ENCODE assay signal across 8 cellular contexts in genomic region chr19:50384685-50385535, GRCh38. TPM values are rescaled to one million over a fixed set of nuclear protein-coding genes. Genes with fewer than 3 reads are reported as not detected.
A peak's percentile ranks its signal among the peaks of the same experiment; 100 is the strongest.
DNase-seq lines count a peak whose midpoint lies in the region; TF ChIP-seq lines count a peak whose summit lies in the region.

No MANE protein-coding gene starts in this region.

- H3K27ac Mint-ChIP-seq in activated CD4-positive, alpha-beta T cell treated with anti-CD3 and anti-CD28 coated beads, Interleukin-2, amount 10 ng/mL, durations not matched to agents 24 days and 14 days: peak overlapping the region; percentile 90

- TF ChIP-seq EP300 in neural cell (conservative IDR thresholded peaks at IDR 0.05; ENCODE audit: poor library complexity, severe bottlenecking): no peak

- peak overlapping the region; percentile 65 for H3K4me3 ChIP-seq in ectodermal cell (ENCODE audit: insufficient read depth, low read depth, low read length)
- peak overlapping the region; percentile 83 for H3K4me3 ChIP-seq in neural cell (ENCODE audit: low read length)

- peaks cover 36% of the 10 kb centered on the region for H3K36me3 Mint-ChIP-seq in activated CD4-positive, alpha-beta T cell treated with anti-CD3 and anti-CD28 coated beads, Interleukin-2, amount 10 ng/mL, durations not matched to agents 24 days and 14 days (ENCODE audit: low read depth)

- no peak for TF ChIP-seq RAD21 in neural cell (conservative IDR thresholded peaks at IDR 0.05)

- no peaks in the 10 kb centered on the region for H3K9me2 ChIP-seq in neural cell (ENCODE audit: insufficient read depth, low read length)

- peaks cover 4% of the 10 kb centered on the region for H3F3A ChIP-seq in neural cell (ENCODE audit: insufficient read depth, low read length, poor library complexity, severe bottlenecking)

- H3K27me3 ChIP-seq in ectodermal cell (ENCODE audit: control insufficient read depth, insufficient read depth, low read length, poor library complexity, severe bottlenecking) (no peaks in the 10 kb centered on the region), neural cell (ENCODE audit: insufficient read depth, low read depth, low read length) (no peaks in the 10 kb centered on the region)

- 21% methylated on average over 26 of the region's 26 CpGs for WGBS in ectodermal cell, 2 experiments

- no peaks in the 10 kb centered on the region for H3K27me3 Mint-ChIP-seq in activated CD4-positive, alpha-beta T cell treated with anti-CD3 and anti-CD28 coated beads, Interleukin-2, amount 10 ng/mL, durations not matched to agents 24 days and 14 days

- DNase-seq in activated CD4-positive, alpha-beta T cell treated with anti-CD3 and anti-CD28 coated beads, Interleukin-2, amount 10 ng/mL, durations not matched to agents 24 days and 14 days: no peak
- no peak for DNase-seq in activated CD4-positive, alpha-beta T cell treated with anti-CD3 and anti-CD28 coated beads for 1 hour
- DNase-seq in OCI-M1 (lab: John Stamatoyannopoulos, UW) (peak; percentile 55), dermis blood vessel endothelial cell (no peak), GDM1 (lab: John Stamatoyannopoulos, UW) (no peak)
- DNase-seq in activated effector memory CD4-positive, alpha-beta T cell treated with anti-CD3 and anti-CD28 coated beads, Interleukin-2, amount 50 U/mL, for 16 hours: no peak

- H3K4me1 Mint-ChIP-seq in activated CD4-positive, alpha-beta T cell treated with anti-CD3 and anti-CD28 coated beads, Interleukin-2, amount 10 ng/mL, durations not matched to agents 24 days and 14 days: peaks cover 27% of the 10 kb centered on the region

- H3K79me2 ChIP-seq in neural cell (replicated peaks; ENCODE audit: insufficient read depth, low read length): no peaks in the 10 kb centered on the region

- H2AFZ ChIP-seq in neural cell (ENCODE audit: low read depth, low read length): peak overlapping the region; percentile 29

- no peaks in the 10 kb centered on the region for H3K9me3 ChIP-seq in ectodermal cell (ENCODE audit: control insufficient read depth, low read length)
- H3K9me3 ChIP-seq in neural cell (ENCODE audit: low read length): no peaks in the 10 kb centered on the region

- peak overlapping the region; percentile 82 for H3K4me2 ChIP-seq in neural cell (ENCODE audit: low read length)

- H3K27ac ChIP-seq in ectodermal cell (ENCODE audit: insufficient read depth, low read depth, low read length, poor library complexity, severe bottlenecking) (peak overlapping the region; percentile 56), neural cell (ENCODE audit: low read length) (no peak overlapping the region)

- peak overlapping the region; percentile 58 for H3K9ac ChIP-seq in neural cell (ENCODE audit: low read length)

- H3K36me3 ChIP-seq in ectodermal cell (ENCODE audit: control insufficient read depth, insufficient read depth, low read length) (peaks cover 16% of the 10 kb centered on the region), neural cell (ENCODE audit: insufficient read depth, low read length) (no peaks in the 10 kb centered on the region)

- H4K20me1 ChIP-seq in neural cell (ENCODE audit: insufficient read depth): no peaks in the 10 kb centered on the region

- peaks cover 7% of the 10 kb centered on the region for H3K4me1 ChIP-seq in ectodermal cell (ENCODE audit: control insufficient read depth, insufficient read depth, low read length)

- intact Hi-C loops in activated CD4-positive, alpha-beta T cell treated with anti-CD3 and anti-CD28 coated beads, Interleukin-2, amount 10 ng/mL, durations not matched to agents 24 days and 14 days (cut with micrococcal nuclease): loop anchor here (1.0 kb wide), 5 partner anchors 9 to 126 kb away; partner anchors contain the start of genes JOSD2, KCNC3 and NR1H2

- no peak for TF ChIP-seq CTCF in neural cell (IDR thresholded peaks at IDR 0.05; ENCODE audit: poor library complexity, severe bottlenecking)

- no peaks in the 10 kb centered on the region for H3K9me3 Mint-ChIP-seq in activated CD4-positive, alpha-beta T cell treated with anti-CD3 and anti-CD28 coated beads, Interleukin-2, amount 10 ng/mL, durations not matched to agents 24 days and 14 days

- peak overlapping the region; percentile 93 for H3K4me3 Mint-ChIP-seq in activated CD4-positive, alpha-beta T cell treated with anti-CD3 and anti-CD28 coated beads, Interleukin-2, amount 10 ng/mL, durations not matched to agents 24 days and 14 days

TF ChIP-seq in neural cell, 6 proteins besides CTCF, POLR2A, EP300 and RAD21:
- no peak for TF ChIP-seq EZH2 (IDR thresholded peaks at IDR 0.05; ENCODE audit: borderline replicate concordance, insufficient read depth, low read length, poor library complexity, severe bottlenecking)
- TF ChIP-seq TAF1 (IDR thresholded peaks at IDR 0.05; ENCODE audit: low read depth): no peak
- TF ChIP-seq POLR2AphosphoS5 (IDR thresholded peaks at IDR 0.05): no peak
- no peak for TF ChIP-seq REST (IDR thresholded peaks at IDR 0.05; ENCODE audit: borderline replicate concordance)
- peak; percentile 17 for TF ChIP-seq SMC3 (conservative IDR thresholded peaks at IDR 0.05; ENCODE audit: poor library complexity)
- TF ChIP-seq MXI1 (conservative IDR thresholded peaks at IDR 0.05; ENCODE audit: poor library complexity, severe bottlenecking): no peak

RNA-seq across cellular contexts. Expression of gene POLD1, which starts 0.8 kb away (rescaled TPM):
- 188 and 204 TPM in 2 replicates for total RNA-seq in activated CD4-positive, alpha-beta T cell treated with anti-CD3 and anti-CD28 coated beads, Interleukin-2, amount 10 ng/mL, durations not matched to agents 24 days and 14 days
- polyA plus RNA-seq in ectodermal cell (2013, experiment 1 of 4): 157 TPM
- 134 TPM for polyA plus RNA-seq in ectodermal cell (2013, experiment 2 of 4)
- polyA plus RNA-seq in ectodermal cell (2013, experiment 3 of 4): 98.3 TPM
- polyA plus RNA-seq in ectodermal cell (2013, experiment 4 of 4): 99.4 TPM
- 13.1 and 20.2 TPM in 2 replicates for polyA plus RNA-seq in neural cell
- 9.4 and 14.1 TPM in 2 replicates for polyA minus RNA-seq in neural cell
- total RNA-seq in dermis blood vessel endothelial cell: 40.8 and 77.4 TPM in 2 replicates

RNA-seq across cellular contexts. Expression of gene NR1H2, which starts 8.7 kb away (rescaled TPM):
- 81.4 and 84.7 TPM in 2 replicates for total RNA-seq in activated CD4-positive, alpha-beta T cell treated with anti-CD3 and anti-CD28 coated beads, Interleukin-2, amount 10 ng/mL, durations not matched to agents 24 days and 14 days
- polyA plus RNA-seq in ectodermal cell (2013, experiment 1 of 4): 36.5 TPM
- polyA plus RNA-seq in ectodermal cell (2013, experiment 2 of 4): 35.2 TPM
- 23.8 TPM for polyA plus RNA-seq in ectodermal cell (2013, experiment 3 of 4)
- polyA plus RNA-seq in ectodermal cell (2013, experiment 4 of 4): 27.4 TPM
- polyA plus RNA-seq in neural cell: 18.5 and 27.7 TPM in 2 replicates
- 16.7 and 20.7 TPM in 2 replicates for polyA minus RNA-seq in neural cell
- total RNA-seq in dermis blood vessel endothelial cell: 83.6 and 92.5 TPM in 2 replicates

RNA-seq across cellular contexts. Expression of gene NAPSA, which starts 19.5 kb away (rescaled TPM):
- 13.6 and 18.0 TPM in 2 replicates for total RNA-seq in activated CD4-positive, alpha-beta T cell treated with anti-CD3 and anti-CD28 coated beads, Interleukin-2, amount 10 ng/mL, durations not matched to agents 24 days and 14 days
- 0.39 TPM for polyA plus RNA-seq in ectodermal cell (2013, experiment 1 of 4)
- polyA plus RNA-seq in ectodermal cell (2013, experiment 2 of 4): 0.37 TPM
- 0.69 TPM for polyA plus RNA-seq in ectodermal cell (2013, experiment 3 of 4)
- 0.73 TPM for polyA plus RNA-seq in ectodermal cell (2013, experiment 4 of 4)
- 2.2 TPM in 1 of 2 replicates, not detected in the other for polyA plus RNA-seq in neural cell
- not detected in 2 replicates for polyA minus RNA-seq in neural cell
- total RNA-seq in dermis blood vessel endothelial cell: not detected in 2 replicates

RNA-seq across cellular contexts. Expression of gene SPIB, which starts 33.8 kb away (rescaled TPM):
- 0.91 and 1.6 TPM in 2 replicates for total RNA-seq in activated CD4-positive, alpha-beta T cell treated with anti-CD3 and anti-CD28 coated beads, Interleukin-2, amount 10 ng/mL, durations not matched to agents 24 days and 14 days
- polyA plus RNA-seq in ectodermal cell (2013, experiment 1 of 4): 0.28 TPM
- polyA plus RNA-seq in ectodermal cell (2013, experiment 2 of 4): 0.16 TPM
- 0.21 TPM for polyA plus RNA-seq in ectodermal cell (2013, experiment 3 of 4)
- polyA plus RNA-seq in ectodermal cell (2013, experiment 4 of 4): 0.16 TPM
- not detected in 2 replicates for polyA plus RNA-seq in neural cell
- not detected in 2 replicates for polyA minus RNA-seq in neural cell
- not detected in 2 replicates for total RNA-seq in dermis blood vessel endothelial cell

RNA-seq across cellular contexts. Expression of gene MYBPC2, which starts 47.8 kb away (rescaled TPM):
- total RNA-seq in activated CD4-positive, alpha-beta T cell treated with anti-CD3 and anti-CD28 coated beads, Interleukin-2, amount 10 ng/mL, durations not matched to agents 24 days and 14 days: 0.12 and 0.26 TPM in 2 replicates
- polyA plus RNA-seq in ectodermal cell (2013, experiment 1 of 4): 0.87 TPM
- polyA plus RNA-seq in ectodermal cell (2013, experiment 2 of 4): 0.98 TPM
- polyA plus RNA-seq in ectodermal cell (2013, experiment 3 of 4): 0.59 TPM
- polyA plus RNA-seq in ectodermal cell (2013, experiment 4 of 4): 1.0 TPM
- not detected in 2 replicates for polyA plus RNA-seq in neural cell
- not detected in 2 replicates for polyA minus RNA-seq in neural cell
- 0.05 TPM in 1 of 2 replicates, not detected in the other for total RNA-seq in dermis blood vessel endothelial cell

Comparison
In these comparisons a context has a peak if more than half of its experiments do, and no peak if none do; other contexts are left out.
1. RNA of gene NAPSA, which starts 19.5 kb away (total RNA-seq): 13.6 to 18.0 TPM in activated CD4-positive, alpha-beta T cell treated with anti-CD3 and anti-CD28 coated beads, Interleukin-2, amount 10 ng/mL, durations not matched to agents 24 days and 14 days; not detected in dermis blood vessel endothelial cell; every median in the first group is over 10 times any median in the second.